Comparison of ENCODE assay signal across 28 cellular contexts in genomic region chr2:31349684-31350083, GRCh38.
"Had no signal": no experiment of that assay in that cellular context is flagged by ENCODE, and none has a peak within 500 bp of the region (broad histone marks: within the 10 kb centered on the region; RNA-seq: fewer than 3 reads in every experiment).

No MANE protein-coding gene starts in this region.

- H3K36me3 Mint-ChIP-seq: stimulated activated effector memory CD8-positive, alpha-beta T cell treated with anti-CD3 and anti-CD28 coated beads, Interleukin-12 subunit alpha, Interleukin-12 subunit beta, amount 100 ng/mL, for 72 hours; stimulated activated naive B cell treated with anti-CD40 and anti-IgM and Interleukin-4, amounts not matched to agents 10 μg/mL and 1 μg/mL and 100 μg/mL, for 72 hours; type B pancreatic cell had no signal

- H3K4me1 ChIP-seq: stomach, suprapubic skin, testis, thyroid gland, tibial artery, tibial nerve, transverse colon, upper lobe of left lung, upper lobe of right lung, uterus, vagina had no signal

- H3K4me3 Mint-ChIP-seq: stimulated activated effector memory CD8-positive, alpha-beta T cell treated with anti-CD3 and anti-CD28 coated beads, Interleukin-12 subunit alpha, Interleukin-12 subunit beta, amount 100 ng/mL, for 72 hours; stimulated activated memory B cell treated with anti-CD40 and anti-IgM and Interleukin-4, amounts not matched to agents 10 μg/mL and 1 μg/mL and 100 μg/mL, for 72 hours; stimulated activated naive B cell treated with anti-CD40 and anti-IgM and Interleukin-4, amounts not matched to agents 10 μg/mL and 1 μg/mL and 100 μg/mL, for 72 hours; stimulated activated naive CD8-positive, alpha-beta T cell treated with anti-CD3 and anti-CD28 coated beads, Interleukin-15, amount 100 ng/mL, for 72 hours; stimulated activated naive CD8-positive, alpha-beta T cell treated with anti-CD3 and anti-CD28 coated beads, Interleukin-15, Interleukin-2, amounts not matched to agents 100 ng/mL and 50 ng/mL, for 24 hours; type B pancreatic cell had no signal

- H3K27ac ChIP-seq: stomach, suprapubic skin, testis, thoracic aorta, thyroid gland, tibial artery, tibial nerve, transverse colon, upper lobe of left lung, upper lobe of right lung, uterus, vagina had no signal

- H3K9me3 Mint-ChIP-seq: stimulated activated naive CD8-positive, alpha-beta T cell treated with anti-CD3 and anti-CD28 coated beads, Interleukin-15, Interleukin-2, amounts not matched to agents 100 ng/mL and 50 ng/mL, for 24 hours had no signal

- H3K4me3 ChIP-seq: stomach, suprapubic skin, testis, thoracic aorta, thyroid gland, tibial artery, tibial nerve, transverse colon, upper lobe of left lung, upper lobe of right lung, uterus, vagina had no signal

- H3K27me3 ChIP-seq: suprapubic skin, testis, thyroid gland, tibial nerve, transverse colon, upper lobe of left lung, upper lobe of right lung, uterus, vagina had no signal

- H3K36me3 ChIP-seq: stomach, suprapubic skin, thoracic aorta, thyroid gland, tibial artery, tibial nerve, transverse colon, upper lobe of left lung, upper lobe of right lung, uterus, vagina had no signal

- H3K27ac Mint-ChIP-seq: stimulated activated effector memory CD8-positive, alpha-beta T cell treated with anti-CD3 and anti-CD28 coated beads, Interleukin-12 subunit alpha, Interleukin-12 subunit beta, amount 100 ng/mL, for 72 hours; stimulated activated memory B cell treated with anti-CD40 and anti-IgM and Interleukin-4, amounts not matched to agents 10 μg/mL and 1 μg/mL and 100 μg/mL, for 72 hours; stimulated activated naive B cell treated with anti-CD40 and anti-IgM and Interleukin-4, amounts not matched to agents 10 μg/mL and 1 μg/mL and 100 μg/mL, for 72 hours; stimulated activated naive CD8-positive, alpha-beta T cell treated with anti-CD3 and anti-CD28 coated beads, Interleukin-15, amount 100 ng/mL, for 72 hours; stimulated activated naive CD8-positive, alpha-beta T cell treated with anti-CD3 and anti-CD28 coated beads, Interleukin-15, Interleukin-2, amounts not matched to agents 100 ng/mL and 50 ng/mL, for 24 hours; type B pancreatic cell had no signal

- H3K4me1 Mint-ChIP-seq: stimulated activated effector memory CD8-positive, alpha-beta T cell treated with anti-CD3 and anti-CD28 coated beads, Interleukin-12 subunit alpha, Interleukin-12 subunit beta, amount 100 ng/mL, for 72 hours; stimulated activated memory B cell treated with anti-CD40 and anti-IgM and Interleukin-4, amounts not matched to agents 10 μg/mL and 1 μg/mL and 100 μg/mL, for 72 hours; stimulated activated naive B cell treated with anti-CD40 and anti-IgM and Interleukin-4, amounts not matched to agents 10 μg/mL and 1 μg/mL and 100 μg/mL, for 72 hours; stimulated activated naive CD8-positive, alpha-beta T cell treated with anti-CD3 and anti-CD28 coated beads, Interleukin-15, amount 100 ng/mL, for 72 hours had no signal

- DNase-seq: stimulated activated CD4-positive, alpha-beta T cell treated with anti-CD3 and anti-CD28 coated beads, Interleukin-2, amount 100 ng/mL, for 48 hours; stimulated activated CD4-positive, alpha-beta T cell treated with anti-CD3 and anti-CD28 coated beads, Interleukin-4, amount 100 ng/mL, for 1 hour; stimulated activated CD4-positive, alpha-beta T cell treated with anti-CD3 and anti-CD28 coated beads, Interleukin-4, amount 100 ng/mL, for 24 hours; stimulated activated CD4-positive, alpha-beta T cell treated with anti-CD3 and anti-CD28 coated beads, Interleukin-4, amount 100 ng/mL, for 4 hours; stimulated activated CD8-positive, alpha-beta memory T cell treated with anti-CD3 and anti-CD28 coated beads, Interleukin-4, amount 100 ng/mL, for 48 hours; stimulated activated naive B cell treated with anti-CD40 and anti-IgM and Interleukin-4, amounts not matched to agents 10 μg/mL and 1 μg/mL and 100 μg/mL, for 72 hours; stimulated activated naive CD4-positive, alpha-beta T cell; stimulated activated naive CD4-positive, alpha-beta T cell treated with Interleukin-2 at 50 U/mL for 16 hours; stimulated activated naive CD8-positive, alpha-beta T cell treated with anti-CD3 and anti-CD28 coated beads, Interleukin-15, amount 100 ng/mL, for 72 hours; stimulated activated naive CD8-positive, alpha-beta T cell treated with anti-CD3 and anti-CD28 coated beads, Interleukin-15, Interleukin-2, amounts not matched to agents 100 U/mL and 50 U/mL, for 24 hours; stomach; substantia nigra; testis; thyroid gland; tibial artery; transverse colon; trophoblast cell; upper lobe of left lung; upper lobe of right lung; uterus had no signal

- H3K9me3 ChIP-seq: stomach, suprapubic skin, testis, thoracic aorta, thyroid gland, tibial artery, transverse colon, upper lobe of left lung, upper lobe of right lung, uterus, vagina had no signal

- ATAC-seq: stimulated activated effector memory CD8-positive, alpha-beta T cell treated with anti-CD3 and anti-CD28 coated beads, Interleukin-12 subunit alpha, Interleukin-12 subunit beta, amount 100 ng/mL, for 72 hours; stimulated activated memory B cell treated with anti-CD40 and anti-IgM and Interleukin-4, amounts not matched to agents 10 μg/mL and 1 μg/mL and 100 μg/mL, for 72 hours; stimulated activated naive B cell treated with anti-CD40 and anti-IgM and Interleukin-4, amounts not matched to agents 10 μg/mL and 1 μg/mL and 100 μg/mL, for 72 hours; stimulated activated naive CD8-positive, alpha-beta T cell treated with anti-CD3 and anti-CD28 coated beads, Interleukin-15, amount 100 ng/mL, for 72 hours; stimulated activated naive CD8-positive, alpha-beta T cell treated with anti-CD3 and anti-CD28 coated beads, Interleukin-15, Interleukin-2, amounts not matched to agents 100 U/mL and 50 U/mL, for 24 hours; upper lobe of right lung had no signal

- H3K27me3 Mint-ChIP-seq: type B pancreatic cell had no signal
